8 cellular contexts compared by ENCODE assay signal in the genomic region with DNA sequence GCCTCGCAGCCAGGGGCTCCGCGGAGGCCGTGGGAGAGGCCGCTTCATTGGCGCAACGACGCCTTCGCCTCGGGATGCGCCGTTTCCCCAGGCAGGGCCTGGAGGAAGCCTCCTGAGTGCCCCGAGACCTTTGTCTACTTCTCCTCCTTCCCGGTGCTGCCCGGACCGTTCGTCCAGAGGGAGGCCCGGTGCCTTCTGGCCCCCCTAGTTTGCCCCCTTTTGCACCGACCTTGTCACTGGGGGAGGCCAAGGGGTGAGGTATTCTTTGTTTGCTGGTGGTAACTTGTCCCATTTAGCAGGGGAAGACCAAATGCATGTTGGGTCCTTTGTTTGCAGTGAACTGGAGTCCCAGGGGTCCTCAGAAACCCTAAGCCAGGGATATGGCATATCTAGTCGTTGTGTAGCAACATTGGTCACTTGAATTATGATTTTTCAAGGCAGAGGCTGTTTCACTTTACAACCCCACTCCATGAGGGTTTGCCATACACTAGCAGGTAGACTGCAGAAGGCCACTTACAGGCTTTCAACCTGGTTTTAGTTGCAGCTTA. TPM values are rescaled to one million over a fixed set of nuclear protein-coding genes. Genes with fewer than 3 reads are reported as not detected.
DNase-seq lines count a peak whose midpoint lies in the region; ATAC-seq and TF ChIP-seq lines count a peak whose summit lies in the region.

No MANE protein-coding gene starts in this region.

- peaks cover 22% of the 10 kb centered on the region for H3K4me1 Mint-ChIP-seq in osteocyte (ENCODE audit: unreplicated experiment)

- H3K9me2 ChIP-seq in GM23248 (ENCODE audit: insufficient read depth): no peaks in the 10 kb centered on the region

- H3K4me2 ChIP-seq in GM23248 (ENCODE audit: unreplicated experiment): peak overlapping the region; percentile 99

- no peaks in the 10 kb centered on the region for H3K27me3 Mint-ChIP-seq in osteocyte (ENCODE audit: unreplicated experiment)

- H3K9me3 ChIP-seq in GM23248 (ENCODE audit: low read depth) (no peaks in the 10 kb centered on the region), NT2/D1 (ENCODE audit: insufficient read depth, low read length) (no peaks in the 10 kb centered on the region), endocrine pancreas (ENCODE audit: control insufficient read depth, low read length) (no peaks in the 10 kb centered on the region)

- H3K9me3 Mint-ChIP-seq in osteocyte (ENCODE audit: unreplicated experiment): no peaks in the 10 kb centered on the region

- peak; percentile 27 for DNase-seq in GM23248
- DNase-seq in NT2/D1 (ENCODE audit: low read depth, low spot score): no peak
- DNase-seq in osteocyte (ENCODE audit: extremely low spot score, unreplicated experiment): no peak
- DNase-seq in NOMO-1 treated with DMSO at 0.1 percent for 48 hours (lab: John Stamatoyannopoulos, UW; ENCODE audit: unreplicated experiment): no peak
- DNase-seq in NCI-H82 (lab: John Stamatoyannopoulos, UW): no peak
- DNase-seq in kidney tubule cell (ENCODE audit: low spot score): no peak

- peak overlapping the region; percentile 87 for H3K4me3 ChIP-seq in GM23248
- peak overlapping the region; percentile 76 for H3K4me3 ChIP-seq in NT2/D1 (ENCODE audit: insufficient read length, low read depth)
- H3K4me3 ChIP-seq in endocrine pancreas (ENCODE audit: control insufficient read depth, insufficient read depth, low read length): peak overlapping the region; percentile 89

- H3K4me1 ChIP-seq in GM23248 (ENCODE audit: insufficient read depth) (peaks cover 20% of the 10 kb centered on the region), NT2/D1 (ENCODE audit: insufficient read depth, insufficient read length) (peaks cover 3% of the 10 kb centered on the region), endocrine pancreas (ENCODE audit: control insufficient read depth, insufficient read depth, low read length) (peaks cover 6% of the 10 kb centered on the region)

- peak overlapping the region; percentile 94 for H3K4me3 Mint-ChIP-seq in osteocyte (ENCODE audit: unreplicated experiment)

- 0 to 1% methylated on average over 12 to 17 of the region's 20 CpGs for WGBS in GM23248 (ENCODE audit: low coverage in 1 of 2, low lambda C conversion rate in 2 of 2, missing lambda C conversion rate in 2 of 2), 2 experiments

- peak overlapping the region; percentile 90 for H2AFZ ChIP-seq in GM23248

- H3K27ac ChIP-seq in GM23248: peak overlapping the region; percentile 78

- in situ Hi-C loops in GM23248 (cut with MboI): no loop called here

- no peak for TF ChIP-seq CTCF in osteocyte (IDR thresholded peaks at IDR 0.05)

- H3F3A ChIP-seq in GM23248 (ENCODE audit: insufficient read depth): peaks cover 16% of the 10 kb centered on the region; the same call in 1 of the 2 replicates

- peak overlapping the region; percentile 96 for H3K27ac Mint-ChIP-seq in osteocyte (ENCODE audit: unreplicated experiment)

- ATAC-seq in HG03342 (IDR thresholded peaks at IDR 0.05; ENCODE audit: unreplicated experiment): no peak

- no peaks in the 10 kb centered on the region for H3K27me3 ChIP-seq in GM23248 (replicated peaks; ENCODE audit: insufficient read depth)
- no peaks in the 10 kb centered on the region for H3K27me3 ChIP-seq in NT2/D1 (ENCODE audit: insufficient read depth, insufficient read length)
- H3K27me3 ChIP-seq in endocrine pancreas (ENCODE audit: control insufficient read depth, insufficient read depth, low read length): peaks cover under 1% of the 10 kb centered on the region

- H3K79me2 ChIP-seq in GM23248 (ENCODE audit: insufficient read depth): peaks cover 25% of the 10 kb centered on the region

- peaks cover 3% of the 10 kb centered on the region; the same call in 1 of the 2 replicates for H3K36me3 ChIP-seq in GM23248 (ENCODE audit: low read depth)
- H3K36me3 ChIP-seq in NT2/D1 (ENCODE audit: insufficient read depth, insufficient read length, low read length): peaks cover 23% of the 10 kb centered on the region
- H3K36me3 ChIP-seq in endocrine pancreas (ENCODE audit: control insufficient read depth, insufficient read depth, low read length): no peaks in the 10 kb centered on the region

- H3K9ac ChIP-seq in GM23248 (peak overlapping the region; percentile 88), NT2/D1 (ENCODE audit: insufficient read length, low read depth) (peak overlapping the region; percentile 86), endocrine pancreas (ENCODE audit: control insufficient read depth, insufficient read depth, low read length) (peak overlapping the region; percentile 97)

- peaks cover 2% of the 10 kb centered on the region for H3K36me3 Mint-ChIP-seq in osteocyte (ENCODE audit: unreplicated experiment)

- no peaks in the 10 kb centered on the region for H4K20me1 ChIP-seq in GM23248 (ENCODE audit: insufficient read depth)

RNA-seq across cellular contexts. Expression of a gene that starts 0.6 kb away (rescaled TPM):
- 65.8 and 70.3 TPM in 2 replicates for total RNA-seq in GM23248 (2014; rRNA removed; shearing (Covaris generic))
- polyA plus RNA-seq in GM23248 (2016; fragmentation: Nextera tagmentation; extraction: Ambion mirVana): 42.9 and 44.1 TPM in 2 replicates
- total RNA-seq in osteocyte: 78.9 and 83.5 TPM in 2 replicates

RNA-seq across cellular contexts. Expression of a gene that starts 21.9 kb away (rescaled TPM):
- 29.5 and 31.5 TPM in 2 replicates for total RNA-seq in GM23248 (2014; rRNA removed; shearing (Covaris generic))
- polyA plus RNA-seq in GM23248 (2016; fragmentation: Nextera tagmentation; extraction: Ambion mirVana): 40.9 and 43.4 TPM in 2 replicates
- total RNA-seq in osteocyte: 99.6 and 113 TPM in 2 replicates
